In genomic region chrX:115582871-115583729, GRCh38 we compare ENCODE assay signal across 1 cellular context.
TF ChIP-seq lines count a peak whose summit lies in the region.

No MANE protein-coding gene starts in this region.

TF ChIP-seq in HEK293, 187 proteins besides CTCF, POLR2A, EP300 and RAD21 (continued from another document):
- TF ChIP-seq, protein P1, sequence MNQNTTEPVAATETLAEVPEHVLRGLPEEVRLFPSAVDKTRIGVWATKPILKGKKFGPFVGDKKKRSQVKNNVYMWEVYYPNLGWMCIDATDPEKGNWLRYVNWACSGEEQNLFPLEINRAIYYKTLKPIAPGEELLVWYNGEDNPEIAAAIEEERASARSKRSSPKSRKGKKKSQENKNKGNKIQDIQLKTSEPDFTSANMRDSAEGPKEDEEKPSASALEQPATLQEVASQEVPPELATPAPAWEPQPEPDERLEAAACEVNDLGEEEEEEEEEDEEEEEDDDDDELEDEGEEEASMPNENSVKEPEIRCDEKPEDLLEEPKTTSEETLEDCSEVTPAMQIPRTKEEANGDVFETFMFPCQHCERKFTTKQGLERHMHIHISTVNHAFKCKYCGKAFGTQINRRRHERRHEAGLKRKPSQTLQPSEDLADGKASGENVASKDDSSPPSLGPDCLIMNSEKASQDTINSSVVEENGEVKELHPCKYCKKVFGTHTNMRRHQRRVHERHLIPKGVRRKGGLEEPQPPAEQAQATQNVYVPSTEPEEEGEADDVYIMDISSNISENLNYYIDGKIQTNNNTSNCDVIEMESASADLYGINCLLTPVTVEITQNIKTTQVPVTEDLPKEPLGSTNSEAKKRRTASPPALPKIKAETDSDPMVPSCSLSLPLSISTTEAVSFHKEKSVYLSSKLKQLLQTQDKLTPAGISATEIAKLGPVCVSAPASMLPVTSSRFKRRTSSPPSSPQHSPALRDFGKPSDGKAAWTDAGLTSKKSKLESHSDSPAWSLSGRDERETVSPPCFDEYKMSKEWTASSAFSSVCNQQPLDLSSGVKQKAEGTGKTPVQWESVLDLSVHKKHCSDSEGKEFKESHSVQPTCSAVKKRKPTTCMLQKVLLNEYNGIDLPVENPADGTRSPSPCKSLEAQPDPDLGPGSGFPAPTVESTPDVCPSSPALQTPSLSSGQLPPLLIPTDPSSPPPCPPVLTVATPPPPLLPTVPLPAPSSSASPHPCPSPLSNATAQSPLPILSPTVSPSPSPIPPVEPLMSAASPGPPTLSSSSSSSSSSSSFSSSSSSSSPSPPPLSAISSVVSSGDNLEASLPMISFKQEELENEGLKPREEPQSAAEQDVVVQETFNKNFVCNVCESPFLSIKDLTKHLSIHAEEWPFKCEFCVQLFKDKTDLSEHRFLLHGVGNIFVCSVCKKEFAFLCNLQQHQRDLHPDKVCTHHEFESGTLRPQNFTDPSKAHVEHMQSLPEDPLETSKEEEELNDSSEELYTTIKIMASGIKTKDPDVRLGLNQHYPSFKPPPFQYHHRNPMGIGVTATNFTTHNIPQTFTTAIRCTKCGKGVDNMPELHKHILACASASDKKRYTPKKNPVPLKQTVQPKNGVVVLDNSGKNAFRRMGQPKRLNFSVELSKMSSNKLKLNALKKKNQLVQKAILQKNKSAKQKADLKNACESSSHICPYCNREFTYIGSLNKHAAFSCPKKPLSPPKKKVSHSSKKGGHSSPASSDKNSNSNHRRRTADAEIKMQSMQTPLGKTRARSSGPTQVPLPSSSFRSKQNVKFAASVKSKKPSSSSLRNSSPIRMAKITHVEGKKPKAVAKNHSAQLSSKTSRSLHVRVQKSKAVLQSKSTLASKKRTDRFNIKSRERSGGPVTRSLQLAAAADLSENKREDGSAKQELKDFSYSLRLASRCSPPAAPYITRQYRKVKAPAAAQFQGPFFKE (tag by site-specific recombination; IDR thresholded peaks at IDR 0.05; ENCODE audit: borderline replicate concordance): no peak
